Comparison of ENCODE assay signal across 1 cellular context in genomic region chr20:57091748-57092111, GRCh38.
A peak's percentile ranks its signal among the peaks of the same experiment; 100 is the strongest.
TF ChIP-seq lines count a peak whose summit lies in the region.

No MANE protein-coding gene starts in this region.

TF ChIP-seq in HepG2, 621 proteins besides CTCF, POLR2A, EP300 and RAD21:
- TF ChIP-seq ZFYVE20 (CRISPR knock-in tag; IDR thresholded peaks at IDR 0.05; ENCODE audit: borderline replicate concordance, low read depth) = 0 out of 2 replicates have a peak, but pooled peaks have one; percentile 24
- TF ChIP-seq RXRB (CRISPR knock-in tag; IDR thresholded peaks at IDR 0.05; ENCODE audit: borderline replicate concordance) = no peak
- no peak for TF ChIP-seq ZNF552 (CRISPR knock-in tag; IDR thresholded peaks at IDR 0.05; ENCODE audit: borderline replicate concordance)
- TF ChIP-seq FOXC1 (CRISPR knock-in tag; IDR thresholded peaks at IDR 0.05; ENCODE audit: borderline replicate concordance) = 0 out of 2 replicates have a peak, but pooled peaks have one; percentile 5
- TF ChIP-seq NFAT5 (CRISPR knock-in tag; IDR thresholded peaks at IDR 0.05) = 0 out of 2 replicates have a peak, but pooled peaks have one; percentile 21
- TF ChIP-seq PHF20 (CRISPR knock-in tag; IDR thresholded peaks at IDR 0.05) = no peak
- 0 out of 2 replicates have a peak, but pooled peaks have one; percentile 58 for TF ChIP-seq ZNF709 (CRISPR knock-in tag; IDR thresholded peaks at IDR 0.05)
- 0 out of 2 replicates have a peak, but pooled peaks have one; percentile 56 for TF ChIP-seq HOXA7 (CRISPR knock-in tag; IDR thresholded peaks at IDR 0.05)
- no peak for TF ChIP-seq DBP (CRISPR knock-in tag; IDR thresholded peaks at IDR 0.05; ENCODE audit: not compliant biosample characterization)
- TF ChIP-seq ZC3H4 (CRISPR knock-in tag; IDR thresholded peaks at IDR 0.05; ENCODE audit: borderline replicate concordance) = 0 out of 2 replicates have a peak, but pooled peaks have one; percentile 31
- TF ChIP-seq ZNF724P (CRISPR knock-in tag; IDR thresholded peaks at IDR 0.05; ENCODE audit: borderline replicate concordance) = 0 out of 2 replicates have a peak, but pooled peaks have one; percentile 19
- TF ChIP-seq SP4 (CRISPR knock-in tag; IDR thresholded peaks at IDR 0.05) = no peak
- TF ChIP-seq REL (CRISPR knock-in tag; conservative IDR thresholded peaks at IDR 0.05) = 0 out of 2 replicates have a peak, but pooled peaks have one; percentile 53
- TF ChIP-seq ESRRA (CRISPR knock-in tag; IDR thresholded peaks at IDR 0.05; ENCODE audit: low read depth) = no peak
